ENCODE assay signal across 8 cellular contexts in the genomic region with DNA sequence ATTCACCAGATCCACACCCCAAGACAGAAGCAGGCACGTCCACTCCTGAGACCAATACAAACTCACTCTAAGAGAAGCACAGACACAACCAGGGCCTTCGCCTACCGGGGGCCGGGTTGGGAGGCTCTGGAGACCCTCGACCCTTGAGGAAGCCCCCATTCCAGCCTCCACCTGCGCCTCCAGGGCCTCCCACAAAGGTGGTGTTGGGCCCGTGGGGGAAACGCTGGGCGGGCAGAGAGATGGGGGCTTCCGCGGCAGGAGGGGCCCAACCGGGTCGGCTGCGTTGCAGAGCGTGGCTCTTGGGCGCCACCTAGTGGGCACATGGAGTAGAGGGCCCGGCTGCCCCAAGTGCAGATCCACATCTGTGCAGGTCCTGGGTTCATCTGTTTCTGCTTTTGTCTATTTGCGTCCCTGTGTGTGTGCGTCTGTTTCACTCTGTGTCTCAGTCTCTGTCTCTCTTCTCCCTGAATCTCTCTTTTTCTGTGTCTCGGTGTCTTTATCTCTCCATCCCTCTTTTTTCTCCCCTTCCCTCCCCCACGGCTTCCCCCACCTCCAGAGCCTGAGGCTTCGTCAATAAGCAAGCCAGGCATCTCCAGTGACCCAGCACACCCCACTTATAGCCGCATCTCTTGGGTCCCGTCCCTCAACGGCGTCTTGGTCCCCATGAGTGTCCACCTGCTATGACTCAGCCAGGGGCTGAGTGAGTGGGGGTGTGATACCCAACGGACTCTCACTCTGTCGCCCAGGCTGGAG. TPM values are rescaled to one million over a fixed set of nuclear protein-coding genes. Genes with fewer than 3 reads are reported as not detected.
DNase-seq lines count a peak whose midpoint lies in the region; ATAC-seq, FAIRE-seq and TF ChIP-seq lines count a peak whose summit lies in the region.

No MANE protein-coding gene starts in this region.

- H3K4me3 ChIP-seq in WERI-Rb-1 (ENCODE audit: low read depth, low read length), result peak overlapping the region; percentile 17
- peak overlapping the region; percentile 28 to 71 (median 52) for H3K4me3 ChIP-seq in keratinocyte (ENCODE audit: control insufficient read depth in 2 of 3, extremely low read depth in 1 of 3, insufficient read depth in 2 of 3, low read depth in 1 of 3, low read length in 3 of 3)

- peaks cover 5% of the 10 kb centered on the region for H3K4me1 ChIP-seq in keratinocyte (ENCODE audit: control insufficient read depth, extremely low read depth, insufficient read depth, low read length)

- H3K9me1 ChIP-seq in keratinocyte (ENCODE audit: control insufficient read depth, extremely low read depth, insufficient read depth, low read length), result no peaks in the 10 kb centered on the region

- no peak for ATAC-seq in GM21576 (IDR thresholded peaks at IDR 0.05; ENCODE audit: unreplicated experiment)

- H3K27ac ChIP-seq in WERI-Rb-1 (no peak overlapping the region), keratinocyte (ENCODE audit: control insufficient read depth, insufficient read depth, low read length) (peak overlapping the region; percentile 84)

- peak overlapping the region; percentile 81 for H3K9ac ChIP-seq in keratinocyte (ENCODE audit: control insufficient read depth, extremely low read depth, insufficient read depth, low read length)

- dilution Hi-C loops in keratinocyte (cut with MboI; ENCODE audit: extremely low pct_ligation_motif_present, low sequenced_read_pairs), result no loop called here

- FAIRE-seq in keratinocyte (lab: Jason Lieb, UNC), result no peak

- in situ Hi-C loops in T47D (cut with HindIII; ENCODE audit: low pct_unique_long_range_greater_than_20kb, low sequenced_read_pairs), result no loop called here

- no peaks in the 10 kb centered on the region for H4K20me1 ChIP-seq in keratinocyte (ENCODE audit: control insufficient read depth, extremely low read depth, insufficient read depth, low read length)

- H3K9me3 ChIP-seq in WERI-Rb-1 (ENCODE audit: severe bottlenecking) (peaks cover 2% of the 10 kb centered on the region), keratinocyte (ENCODE audit: control insufficient read depth, low read depth, low read length) (no peaks in the 10 kb centered on the region)

- peak overlapping the region; percentile 93 for H2AFZ ChIP-seq in keratinocyte (ENCODE audit: control insufficient read depth, low read length)

- DNase-seq in GM10266 (ENCODE audit: extremely low spot score), result peak; percentile 90
- peak; percentile 57 for DNase-seq in NCI-H1694 treated with DMSO at 0.1 percent for 48 hours (lab: John Stamatoyannopoulos, UW)
- DNase-seq in WERI-Rb-1, result peak; percentile 70
- DNase-seq in T47D (ENCODE audit: low read depth in 1 of 2, low spot score in 1 of 2), result peak; percentile 50
- DNase-seq in keratinocyte (ENCODE audit: low read depth, low spot score), result no peak
- DNase-seq in stimulated activated CD4-positive, alpha-beta T cell treated with anti-CD3 and anti-CD28 coated beads, Interleukin-1b, Interleukin-23, amount 100 ng/mL, for 48 hours, result peak; percentile 65
- no peak for DNase-seq in GDM1 (lab: John Stamatoyannopoulos, UW)

- H3K27me3 ChIP-seq in WERI-Rb-1 (ENCODE audit: insufficient read depth, low read depth, severe bottlenecking), result no peaks in the 10 kb centered on the region
- H3K27me3 ChIP-seq in keratinocyte (ENCODE audit: control insufficient read depth, extremely low read depth, insufficient read depth, low read length), result no peaks in the 10 kb centered on the region

- H3K36me3 ChIP-seq in WERI-Rb-1 (peaks cover 3% of the 10 kb centered on the region), keratinocyte (ENCODE audit: control insufficient read depth in 2 of 2, extremely low read depth in 1 of 2, insufficient read depth in 2 of 2, low read length in 2 of 2) (peaks cover 0 to 4% of the 10 kb centered on the region in 2 experiments)

- peak; percentile 97 for TF ChIP-seq CTCF in GM10266 (IDR thresholded peaks at IDR 0.05; ENCODE audit: control insufficient read depth, insufficient read depth, low read depth, missing control alignments)
- TF ChIP-seq CTCF in WERI-Rb-1 (IDR thresholded peaks at IDR 0.05; ENCODE audit: low read depth, low read length), result peak; percentile 98
- peak; percentile 91 to 100 (median 94) for TF ChIP-seq CTCF in keratinocyte (optimal IDR thresholded peaks at IDR 0.05 in 1 of 3, IDR thresholded peaks at IDR 0.05 in 1 of 3, conservative IDR thresholded peaks at IDR 0.05 in 1 of 3; ENCODE audit: extremely low read depth in 1 of 3, insufficient read depth in 2 of 3, low read length in 3 of 3)

- no peaks in the 10 kb centered on the region for H3K79me2 ChIP-seq in keratinocyte (ENCODE audit: control insufficient read depth, insufficient read depth, low read length)

- peak overlapping the region; percentile 97 for H3K4me2 ChIP-seq in keratinocyte (ENCODE audit: control insufficient read depth, extremely low read depth, insufficient read depth, low read depth, low read length)

RNA-seq across cellular contexts. Expression of gene TINCR, which starts 10.5 kb away (rescaled TPM):
- 5.6 to 20.3 TPM (median 9.7 TPM) in 3 replicates for polyA plus RNA-seq in keratinocyte
- polyA plus RNA-seq in keratinocyte (2011; ENCODE audit: low read depth), result 8.4 TPM
- 11.8 and 17.1 TPM in 2 replicates for polyA plus RNA-seq in keratinocyte (2011; cell fraction: cytosol; rRNA removed)
- polyA plus RNA-seq in keratinocyte (2011; cell fraction: nucleus; rRNA removed), result 8.5 and 10.4 TPM in 2 replicates
- 6.7 and 45.3 TPM in 2 replicates for polyA plus RNA-seq in keratinocyte (2012; ENCODE audit: low replicate concordance)
- polyA minus RNA-seq in keratinocyte, result 7.5 to 12.8 TPM (median 9.0 TPM) in 3 replicates
- 13.2 TPM for polyA minus RNA-seq in keratinocyte (2011; cell fraction: cytosol; rRNA and poly(A)+ RNA removed)
- 5.6 and 6.9 TPM in 2 replicates for polyA minus RNA-seq in keratinocyte (2011; cell fraction: nucleus; rRNA and poly(A)+ RNA removed)

RNA-seq across cellular contexts. Expression of gene SAFB2, which starts 44.3 kb away (rescaled TPM):
- polyA plus RNA-seq in keratinocyte, result 8.0 to 17.5 TPM (median 15.3 TPM) in 3 replicates
- polyA plus RNA-seq in keratinocyte (2011; ENCODE audit: low read depth), result 87.1 TPM
- polyA plus RNA-seq in keratinocyte (2011; cell fraction: cytosol; rRNA removed), result 9.5 and 12.7 TPM in 2 replicates
- polyA plus RNA-seq in keratinocyte (2011; cell fraction: nucleus; rRNA removed), result 54.1 and 65.9 TPM in 2 replicates
- 24.7 and 26.2 TPM in 2 replicates for polyA plus RNA-seq in keratinocyte (2012; ENCODE audit: low replicate concordance)
- polyA minus RNA-seq in keratinocyte, result 7.4 to 23.1 TPM (median 12.4 TPM) in 3 replicates
- polyA minus RNA-seq in keratinocyte (2011; cell fraction: cytosol; rRNA and poly(A)+ RNA removed), result 19.2 TPM
- polyA minus RNA-seq in keratinocyte (2011; cell fraction: nucleus; rRNA and poly(A)+ RNA removed), result 13.1 and 29.9 TPM in 2 replicates

RNA-seq across cellular contexts. Expression of gene SAFB, which starts 44.6 kb away (rescaled TPM):
- polyA plus RNA-seq in keratinocyte, result 13.2 to 35.5 TPM (median 34.0 TPM) in 3 replicates
- 187 TPM for polyA plus RNA-seq in keratinocyte (2011; ENCODE audit: low read depth)
- 16.0 and 25.5 TPM in 2 replicates for polyA plus RNA-seq in keratinocyte (2011; cell fraction: cytosol; rRNA removed)
- polyA plus RNA-seq in keratinocyte (2011; cell fraction: nucleus; rRNA removed), result 73.3 and 86.2 TPM in 2 replicates
- 42.9 and 55.8 TPM in 2 replicates for polyA plus RNA-seq in keratinocyte (2012; ENCODE audit: low replicate concordance)
- 6.2 to 22.1 TPM (median 20.6 TPM) in 3 replicates for polyA minus RNA-seq in keratinocyte
- 34.7 TPM for polyA minus RNA-seq in keratinocyte (2011; cell fraction: cytosol; rRNA and poly(A)+ RNA removed)
- 24.5 and 40.2 TPM in 2 replicates for polyA minus RNA-seq in keratinocyte (2011; cell fraction: nucleus; rRNA and poly(A)+ RNA removed)

Comparison
In these comparisons a context has a peak if more than half of its experiments do, and no peak if none do; other contexts are left out.
1. DNase-seq: peak in GM10266 (single experiment), NCI-H1694 treated with DMSO at 0.1 percent for 48 hours (single experiment), WERI-Rb-1 (single experiment), T47D (2 of 2) and stimulated activated CD4-positive, alpha-beta T cell treated with anti-CD3 and anti-CD28 coated beads, Interleukin-1b, Interleukin-23, amount 100 ng/mL, for 48 hours (single experiment); none in keratinocyte (single experiment) and GDM1 (single experiment).
2. Peak in every context shown above with its lines, with median percentiles within 50 percentile points of each other: CTCF ChIP-seq.